Comparison of ENCODE assay signal across 19 cellular contexts in the genomic region with DNA sequence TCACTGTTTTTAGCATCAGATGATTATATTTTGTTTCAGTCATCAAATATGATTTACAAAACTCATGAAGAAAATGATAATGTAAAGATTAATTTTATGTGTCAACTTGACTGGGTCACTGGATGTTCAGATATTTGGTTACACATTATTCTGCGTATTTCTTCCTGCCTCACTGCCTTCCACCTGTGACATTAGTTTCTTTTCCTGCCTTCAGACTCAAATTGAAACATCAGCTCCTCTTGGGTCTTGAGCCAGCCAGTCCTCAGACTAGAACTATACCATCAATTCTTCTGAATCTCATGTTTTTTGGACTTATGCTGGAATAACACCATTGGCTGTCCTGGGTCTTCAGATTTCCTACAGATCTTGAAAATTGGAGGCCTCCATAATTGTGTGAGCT.
DNase-seq lines count a peak whose midpoint lies in the region; ATAC-seq lines count a peak whose summit lies in the region.
"Had no signal": no experiment of that assay in that cellular context is flagged by ENCODE, and none has a peak within 500 bp of the region (broad histone marks: within the 10 kb centered on the region; RNA-seq: fewer than 3 reads in every experiment).

No MANE protein-coding gene starts in this region.

- no peaks in the 10 kb centered on the region for H3K9me3 Mint-ChIP-seq in activated CD4-positive, alpha-beta T cell treated with anti-CD3 and anti-CD28 coated beads, Interleukin-2, amount 10 ng/mL, durations not matched to agents 24 days and 14 days
- peaks cover 5% of the 10 kb centered on the region for H3K9me3 Mint-ChIP-seq in natural killer cell treated with Interleukin-12 subunit alpha and Interleukin-12 subunit beta and Interleukin-15 and Interleukin-18, amount 100 ng/mL, for 72 hours

- no peak overlapping the region for H3K27ac Mint-ChIP-seq in activated CD4-positive, alpha-beta T cell treated with anti-CD3 and anti-CD28 coated beads, Interleukin-2, amount 10 ng/mL, durations not matched to agents 24 days and 14 days
- no peak overlapping the region for H3K27ac Mint-ChIP-seq in natural killer cell treated with Interleukin-12 subunit alpha and Interleukin-12 subunit beta and Interleukin-15 and Interleukin-18, amount 100 ng/mL, for 72 hours
- H3K27ac Mint-ChIP-seq: activated CD8-positive, alpha-beta T cell treated with anti-CD3 and anti-CD28 coated beads for 36 hours; CD4-positive, alpha-beta memory T cell; mesothelial cell of epicardium; stimulated activated memory B cell treated with anti-CD40 and anti-IgM and Interleukin-4, amounts not matched to agents 10 μg/mL and 1 μg/mL and 100 μg/mL, for 72 hours had no signal

- H3K27me3 Mint-ChIP-seq in activated CD4-positive, alpha-beta T cell treated with anti-CD3 and anti-CD28 coated beads, Interleukin-2, amount 10 ng/mL, durations not matched to agents 24 days and 14 days = no peaks in the 10 kb centered on the region
- H3K27me3 Mint-ChIP-seq in natural killer cell treated with Interleukin-12 subunit alpha and Interleukin-12 subunit beta and Interleukin-15 and Interleukin-18, amount 100 ng/mL, for 72 hours = peaks cover 0 to 2% of the 10 kb centered on the region in 2 donors

- DNase-seq in activated CD4-positive, alpha-beta T cell treated with anti-CD3 and anti-CD28 coated beads, Interleukin-2, amount 10 ng/mL, durations not matched to agents 24 days and 14 days = no peak
- no peak for DNase-seq in OCI-M2 (lab: John Stamatoyannopoulos, UW; ENCODE audit: unreplicated experiment)
- no peak for DNase-seq in natural killer cell treated with Interleukin-12 subunit alpha and Interleukin-12 subunit beta and Interleukin-15 and Interleukin-18, amount 100 ng/mL, for 72 hours (ENCODE audit: low spot score)
- DNase-seq in activated CD4-positive, alpha-beta T cell treated with anti-CD3 and anti-CD28 coated beads, Interleukin-2, amount 50 U/mL, for 48 hours = no peak
- DNase-seq: activated CD8-positive, alpha-beta T cell treated with anti-CD3 and anti-CD28 coated beads for 36 hours; CD4-positive, alpha-beta memory T cell; EL; islet precursor cell; NCI-H1436 treated with DMSO at 0.1 percent for 48 hours; NCI-H446; occipital lobe; SK-N-SH; upper lobe of right lung had no signal

- H3K4me1 Mint-ChIP-seq in activated CD4-positive, alpha-beta T cell treated with anti-CD3 and anti-CD28 coated beads, Interleukin-2, amount 10 ng/mL, durations not matched to agents 24 days and 14 days = no peaks in the 10 kb centered on the region
- H3K4me1 Mint-ChIP-seq in natural killer cell treated with Interleukin-12 subunit alpha and Interleukin-12 subunit beta and Interleukin-15 and Interleukin-18, amount 100 ng/mL, for 72 hours (ENCODE audit: low read depth in 2 of 2) = no peaks in the 10 kb centered on the region
- H3K4me1 Mint-ChIP-seq: CD4-positive, alpha-beta memory T cell; stimulated activated memory B cell treated with anti-CD40 and anti-IgM and Interleukin-4, amounts not matched to agents 10 μg/mL and 1 μg/mL and 100 μg/mL, for 72 hours had no signal

- no peak overlapping the region for H3K4me3 Mint-ChIP-seq in activated CD4-positive, alpha-beta T cell treated with anti-CD3 and anti-CD28 coated beads, Interleukin-2, amount 10 ng/mL, durations not matched to agents 24 days and 14 days
- H3K4me3 Mint-ChIP-seq in natural killer cell treated with Interleukin-12 subunit alpha and Interleukin-12 subunit beta and Interleukin-15 and Interleukin-18, amount 100 ng/mL, for 72 hours = no peak overlapping the region
- H3K4me3 Mint-ChIP-seq: activated CD8-positive, alpha-beta T cell treated with anti-CD3 and anti-CD28 coated beads for 36 hours; CD4-positive, alpha-beta memory T cell; mesothelial cell of epicardium; stimulated activated memory B cell treated with anti-CD40 and anti-IgM and Interleukin-4, amounts not matched to agents 10 μg/mL and 1 μg/mL and 100 μg/mL, for 72 hours had no signal

- no peaks in the 10 kb centered on the region for H3K36me3 Mint-ChIP-seq in activated CD4-positive, alpha-beta T cell treated with anti-CD3 and anti-CD28 coated beads, Interleukin-2, amount 10 ng/mL, durations not matched to agents 24 days and 14 days (ENCODE audit: low read depth)
- H3K36me3 Mint-ChIP-seq in natural killer cell treated with Interleukin-12 subunit alpha and Interleukin-12 subunit beta and Interleukin-15 and Interleukin-18, amount 100 ng/mL, for 72 hours = no peaks in the 10 kb centered on the region
- H3K36me3 Mint-ChIP-seq: CD4-positive, alpha-beta memory T cell; mesothelial cell of epicardium; stimulated activated memory B cell treated with anti-CD40 and anti-IgM and Interleukin-4, amounts not matched to agents 10 μg/mL and 1 μg/mL and 100 μg/mL, for 72 hours had no signal

- ATAC-seq in GM18502 (IDR thresholded peaks at IDR 0.05; ENCODE audit: poor library complexity, unreplicated experiment) = peak; percentile 88
- peak; percentile 61 for ATAC-seq in GM19455 (IDR thresholded peaks at IDR 0.05; ENCODE audit: unreplicated experiment)
- peak; percentile 88 for ATAC-seq in HG02678 (IDR thresholded peaks at IDR 0.05; ENCODE audit: unreplicated experiment)
- ATAC-seq in HG03196 (IDR thresholded peaks at IDR 0.05; ENCODE audit: unreplicated experiment) = peak; percentile 94
- no peak for ATAC-seq in natural killer cell treated with Interleukin-12 subunit alpha and Interleukin-12 subunit beta and Interleukin-15 and Interleukin-18, amount 100 ng/mL, for 72 hours
- ATAC-seq: activated CD8-positive, alpha-beta T cell treated with anti-CD3 and anti-CD28 coated beads for 36 hours; stimulated activated memory B cell treated with anti-CD40 and anti-IgM and Interleukin-4, amounts not matched to agents 10 μg/mL and 1 μg/mL and 100 μg/mL, for 72 hours; upper lobe of right lung had no signal

- intact Hi-C loops in activated CD4-positive, alpha-beta T cell treated with anti-CD3 and anti-CD28 coated beads, Interleukin-2, amount 10 ng/mL, durations not matched to agents 24 days and 14 days (cut with micrococcal nuclease) = no loop called here

Comparison
In these comparisons a context has a peak if more than half of its experiments do, and no peak if none do; other contexts are left out.
1. ATAC-seq: peak in GM18502 (single experiment), GM19455 (single experiment), HG02678 (single experiment) and HG03196 (single experiment); none in natural killer cell treated with Interleukin-12 subunit alpha and Interleukin-12 subunit beta and Interleukin-15 and Interleukin-18, amount 100 ng/mL, for 72 hours (0 of 2).